In the genomic region with DNA sequence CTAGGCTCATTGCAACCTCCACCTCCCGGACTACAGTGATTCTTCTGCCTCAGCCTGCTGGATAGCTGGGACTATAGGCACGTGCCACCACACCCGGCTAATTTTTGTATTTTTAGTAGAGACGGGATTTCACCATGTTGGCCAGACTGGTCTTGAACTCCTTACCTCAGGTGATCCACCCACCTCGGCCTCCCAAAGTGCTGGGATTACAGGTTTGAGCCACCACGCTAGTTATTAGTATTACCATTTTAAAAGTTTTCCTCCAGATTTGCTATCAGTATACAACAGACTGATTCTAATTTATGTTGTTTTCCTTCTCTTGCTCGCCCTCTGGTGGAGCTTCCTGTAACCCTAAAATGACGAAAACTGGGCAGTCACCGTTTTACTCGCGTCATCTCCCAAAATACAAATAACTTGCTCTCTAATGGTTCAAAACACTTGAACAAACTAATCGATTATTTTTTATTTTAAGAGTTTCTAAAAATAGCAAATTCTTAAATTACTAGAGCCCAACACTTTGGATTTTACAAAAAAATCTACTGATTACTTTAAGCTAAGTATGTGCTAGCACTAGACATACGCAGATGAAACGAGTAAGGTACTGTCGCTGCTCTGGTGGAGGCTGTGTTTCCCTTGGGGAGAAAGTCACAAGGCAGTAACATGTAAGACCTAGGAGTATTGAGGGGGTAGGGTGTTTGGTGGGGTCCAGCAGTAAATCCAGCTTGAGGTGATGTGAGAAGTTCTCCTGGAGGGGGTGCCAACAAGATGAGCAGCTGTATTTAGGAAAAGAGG, we compare ENCODE assay signal across 9 cellular contexts.
DNase-seq lines count a peak whose midpoint lies in the region; ATAC-seq and TF ChIP-seq lines count a peak whose summit lies in the region.
"Had no signal": no experiment of that assay in that cellular context is flagged by ENCODE, and none has a peak within 500 bp of the region (broad histone marks: within the 10 kb centered on the region; RNA-seq: fewer than 3 reads in every experiment).

No MANE protein-coding gene starts in this region.

- H2AFZ ChIP-seq in PC-9 = no peak overlapping the region

- POLR2A ChIA-PET in CD4-positive, alpha-beta memory T cell (lab: Charles Lee; ENCODE audit: partially characterized antibody) = interaction anchor here (0.6 to 1.9 kb wide), 7 partner anchors 11 to 400 kb away, joined by 3 to 9 read pairs (median 3); no protein-coding TSS in a partner anchor
- POLR2A ChIA-PET in PC-9 (lab: Charles Lee; ENCODE audit: unreplicated experiment) = interaction anchor here (0.6 kb wide), 1 partner anchor 1323 kb away, joined by 5 read pairs; no protein-coding TSS in a partner anchor

- TF ChIP-seq POLR2A in thyroid gland (IDR thresholded peaks at IDR 0.05) = no peak

- BruUV-seq in PC-9 (replicated peaks; lab: Mats Ljungman, UMichigan) = no TSS peak

- H3K4me1 Mint-ChIP-seq in CD4-positive, alpha-beta memory T cell = peaks cover 13 to 19% (median 14%) of the 10 kb centered on the region in 4 donors

- peak overlapping the region; percentile 18 to 93 (median 85) for H3K27ac Mint-ChIP-seq in CD4-positive, alpha-beta memory T cell

- H3K79me2 ChIP-seq in PC-9 (ENCODE audit: low read depth) = no peaks in the 10 kb centered on the region

- H3F3A ChIP-seq in PC-9 (ENCODE audit: insufficient read depth, low read depth) = peaks cover 8% of the 10 kb centered on the region; the same call in 1 of the 2 replicates

- peak; percentile 65 to 74 (median 70) for DNase-seq in CD4-positive, alpha-beta memory T cell
- peak in 1 of 2 experiments; percentile 25 for DNase-seq in PC-9
- peak; percentile 36 for DNase-seq in activated T-helper 1 cell treated with Interleukin-2 at 50 U/mL for 16 hours (ENCODE audit: low read depth)
- DNase-seq in fibroblast of the aortic adventitia (ENCODE audit: low read depth) = peak; percentile 79
- peak in 32 of 56 donors; percentile 6 to 69 (median 28) for DNase-seq in nucleus accumbens (lab: John Stamatoyannopoulos, UW)
- DNase-seq in thyroid gland = peak; percentile 42 to 62

- CTCF ChIA-PET in CD4-positive, alpha-beta memory T cell (lab: Charles Lee; ENCODE audit: partially characterized antibody) = interaction anchor here (0.7 to 2.4 kb wide), 22 partner anchors 10 to 1263 kb away, joined by 3 to 19 read pairs (median 3); no protein-coding TSS in a partner anchor
- CTCF ChIA-PET in PC-9 (lab: Charles Lee) = interaction anchor here (0.7 kb wide), 2 partner anchors 438 to 956 kb away, joined by 3 read pairs; no protein-coding TSS in a partner anchor

- H3K4me3 Mint-ChIP-seq in CD4-positive, alpha-beta memory T cell = peak overlapping the region; percentile 35 to 81 (median 65)

- peak overlapping the region; percentile 36 for H3K27ac ChIP-seq in CD4-positive, alpha-beta memory T cell (ENCODE audit: low read depth, low read length)
- H3K27ac ChIP-seq in PC-9 = no peak overlapping the region
- H3K27ac ChIP-seq in thyroid gland = no peak overlapping the region
- H3K27ac ChIP-seq: epithelial cell of prostate had no signal

- H3K27me3 ChIP-seq in CD4-positive, alpha-beta memory T cell (ENCODE audit: insufficient read depth, low read length) = no peaks in the 10 kb centered on the region
- H3K27me3 ChIP-seq in PC-9 (ENCODE audit: insufficient read depth, low read depth) (no peaks in the 10 kb centered on the region), thyroid gland (no peaks in the 10 kb centered on the region)

- peaks cover 0 to 11% (median 0%) of the 10 kb centered on the region in 8 donors for H3K9me3 Mint-ChIP-seq in CD4-positive, alpha-beta memory T cell

- H3K36me3 ChIP-seq in CD4-positive, alpha-beta memory T cell (ENCODE audit: insufficient read depth, low read length) = no peaks in the 10 kb centered on the region
- H3K36me3 ChIP-seq in PC-9 (ENCODE audit: low read depth) (no peaks in the 10 kb centered on the region), thyroid gland (no peaks in the 10 kb centered on the region)

- ATAC-seq in GM19324 (IDR thresholded peaks at IDR 0.05; ENCODE audit: low FRiP score, unreplicated experiment) (peak; percentile 53), HG03521 (IDR thresholded peaks at IDR 0.05; ENCODE audit: unreplicated experiment) (peak; percentile 65)

- H3K36me3 Mint-ChIP-seq in CD4-positive, alpha-beta memory T cell = peaks cover under 1 to 1% of the 10 kb centered on the region in 2 donors

- TF ChIP-seq CTCF in PC-9 (conservative IDR thresholded peaks at IDR 0.05) (peak; percentile 61), fibroblast of the aortic adventitia (IDR thresholded peaks at IDR 0.05; ENCODE audit: insufficient read depth, low read length) (peak; percentile 75), thyroid gland (IDR thresholded peaks at IDR 0.05) (peak; percentile 33 to 67 (median 50))

- H3K4me1 ChIP-seq in CD4-positive, alpha-beta memory T cell (ENCODE audit: insufficient read depth, low read length) = peaks cover 11% of the 10 kb centered on the region
- H3K4me1 ChIP-seq in PC-9 (replicated peaks; ENCODE audit: insufficient read depth) = no peaks in the 10 kb centered on the region
- no peaks in the 10 kb centered on the region for H3K4me1 ChIP-seq in thyroid gland

- H3K9me3 ChIP-seq in CD4-positive, alpha-beta memory T cell (ENCODE audit: control insufficient read depth in 1 of 2, low read length in 2 of 2) = no peaks in the 10 kb centered on the region
- H3K9me3 ChIP-seq in PC-9 (ENCODE audit: insufficient read depth, low read depth) (no peaks in the 10 kb centered on the region), thyroid gland (no peaks in the 10 kb centered on the region)

- no peak overlapping the region for H3K4me2 ChIP-seq in PC-9

- H3K27me3 Mint-ChIP-seq in CD4-positive, alpha-beta memory T cell = no peaks in the 10 kb centered on the region

- intact Hi-C loops in CD4-positive, alpha-beta memory T cell (cut with micrococcal nuclease) = loop anchor here (1.0 to 2.0 kb wide), 4 partner anchors 53 to 446 kb away; no protein-coding TSS in a partner anchor
- intact Hi-C loops in PC-9 (cut with micrococcal nuclease; ENCODE audit: unreplicated experiment) = loop anchor here (10.0 kb wide), 4 partner anchors 103 to 1783 kb away; no protein-coding TSS in a partner anchor
- intact Hi-C loops in thyroid gland (cut with DNase I) = loop anchor here (10.0 kb wide), 1 partner anchor 387 kb away; no protein-coding TSS in a partner anchor

- H3K4me3 ChIP-seq in CD4-positive, alpha-beta memory T cell (ENCODE audit: low read length in 2 of 2) = no peak overlapping the region
- H3K4me3 ChIP-seq in PC-9 = no peak overlapping the region
- H3K4me3 ChIP-seq in fibroblast of the aortic adventitia (ENCODE audit: low read depth, low read length) = no peak overlapping the region
- no peak overlapping the region for H3K4me3 ChIP-seq in thyroid gland (replicated peaks in 1 of 3)

- H4K20me1 ChIP-seq in PC-9 (ENCODE audit: insufficient read depth) = no peaks in the 10 kb centered on the region

- H3K9me2 ChIP-seq in PC-9 (ENCODE audit: insufficient read depth) = no peaks in the 10 kb centered on the region

- WGBS in thyroid gland, 2 donors = 31 to 42% methylated on average over 15 of the region's 15 CpGs
